Comparison of ENCODE assay signal across 8 cellular contexts in the genomic region with DNA sequence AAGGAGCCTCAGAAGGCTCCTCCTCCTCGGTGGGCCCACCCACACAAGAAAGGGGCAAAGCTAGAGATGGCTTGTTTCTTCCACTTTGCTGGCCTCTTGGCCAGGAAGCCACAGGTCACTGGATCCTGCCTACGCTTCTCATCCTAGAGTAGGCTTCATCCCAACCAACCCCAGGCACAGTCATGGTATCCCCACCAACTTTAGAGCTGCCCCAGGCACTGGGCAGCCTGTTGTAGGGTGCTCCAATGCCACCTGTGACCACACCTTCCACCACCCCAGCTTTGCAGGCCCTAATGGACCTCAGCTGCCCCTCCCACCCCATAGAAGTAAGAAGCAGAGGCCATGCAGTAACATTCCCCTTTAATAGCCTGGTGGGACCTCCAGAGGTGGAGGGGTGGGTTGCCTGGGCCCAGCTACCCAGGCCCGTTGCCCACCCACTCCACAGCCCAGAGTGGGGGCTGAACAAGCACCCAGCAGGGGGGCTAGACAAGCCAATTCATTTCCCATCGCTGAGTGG. TPM values are rescaled to one million over a fixed set of nuclear protein-coding genes. Genes with fewer than 3 reads are reported as not detected.
DNase-seq lines count a peak whose midpoint lies in the region; ATAC-seq, FAIRE-seq and TF ChIP-seq lines count a peak whose summit lies in the region.

No MANE protein-coding gene starts in this region.

- FAIRE-seq in H1 (lab: Jason Lieb, UNC): no peak

- H3K18ac ChIP-seq in H1 (ENCODE audit: extremely low read depth, low read length): peak overlapping the region; percentile 38

- H4K91ac ChIP-seq in H1 (replicated peaks; ENCODE audit: insufficient read length, low read length): peak overlapping the region; percentile 1

- 0 out of 2 replicates have a peak overlapping the region, but pooled peaks have one; percentile 56 for H2AFZ ChIP-seq in OCI-LY3 (ENCODE audit: low read depth, low read length)
- H2AFZ ChIP-seq in H1 (ENCODE audit: low read length): no peak overlapping the region

- WGBS in H1 (ENCODE audit: extremely low coverage in 1 of 2, insufficient coverage in 1 of 2, insufficient read length in 1 of 2, insufficient replicate concordance in 2 of 2, low coverage in 1 of 2, low lambda C conversion rate in 2 of 2, missing lambda C conversion rate in 1 of 2), 2 experiments: 82% methylated on average over 4 of the region's 4 CpGs; no CpG with 5 or more reads in 1 of the 2 experiments

- H3K27ac ChIP-seq in BLaER1 treated with 17β-estradiol and CSF1 and Interleukin-3, amounts not matched to agents 10 nM and 100 nM: peak overlapping the region; percentile 75 to 99 (median 97)
- H3K27ac ChIP-seq in OCI-LY3 (ENCODE audit: low read length): peak overlapping the region; percentile 82
- H3K27ac ChIP-seq in H1 (ENCODE audit: low read depth, low read length): peak overlapping the region; percentile 84

- TF ChIP-seq CTCF in OCI-LY3 (IDR thresholded peaks at IDR 0.05; ENCODE audit: low read depth, low read length) (no peak), H1 (IDR thresholded peaks at IDR 0.05; ENCODE audit: control extremely low read depth in 1 of 3, insufficient read depth in 1 of 3, low read depth in 1 of 3, low read length in 3 of 3) (no peak), neural crest cell (conservative IDR thresholded peaks at IDR 0.05) (no peak)

- H3K56ac ChIP-seq in H1 (replicated peaks; ENCODE audit: insufficient read length, low read depth, low read length): no peak overlapping the region

- peaks cover 48 to 74% (median 54%) of the 10 kb centered on the region in 10 experiments for H3K4me1 ChIP-seq in BLaER1 treated with 17β-estradiol and CSF1 and Interleukin-3, amounts not matched to agents 10 nM and 100 nM
- H3K4me1 ChIP-seq in OCI-LY3 (ENCODE audit: low read length) (peaks cover 32% of the 10 kb centered on the region), H1 (replicated peaks in 1 of 4; ENCODE audit: control insufficient read depth in 3 of 4, insufficient read depth in 4 of 4, low read length in 3 of 4) (peaks cover 0 to 31% (median 17%) of the 10 kb centered on the region in 4 experiments; a peak in 6 of 7 replicates)

- no peak overlapping the region for H2BK12ac ChIP-seq in H1 (ENCODE audit: low read depth, low read length)

- peaks cover 64% of the 10 kb centered on the region for H3K79me2 ChIP-seq in OCI-LY3 (ENCODE audit: low read length)
- peaks cover 7 to 19% of the 10 kb centered on the region in 2 experiments for H3K79me2 ChIP-seq in H1 (ENCODE audit: control insufficient read depth in 1 of 2, insufficient read depth in 2 of 2, low read length in 2 of 2)

- peak overlapping the region; percentile 13 for H4K5ac ChIP-seq in H1 (ENCODE audit: insufficient read length, low read depth, low read length)

- peak overlapping the region; percentile 87 for H4K8ac ChIP-seq in H1 (ENCODE audit: extremely low read depth, insufficient read depth, low read length)

- H3K4me1 Mint-ChIP-seq in neural crest cell: peaks cover 74% of the 10 kb centered on the region

- CTCF ChIA-PET in H1 (lab: Charles Lee; ENCODE audit: partially characterized antibody): interaction anchor here (0.8 to 4.6 kb wide), 5 partner anchors 10 to 36 kb away, joined by 3 to 33 read pairs (median 9); a partner anchor contains a TSS

- no peak overlapping the region for H2BK120ac ChIP-seq in H1 (replicated peaks; ENCODE audit: low read depth, low read length)

- H4K20me1 ChIP-seq in BLaER1 treated with 17β-estradiol and CSF1 and Interleukin-3, amounts not matched to agents 10 nM and 100 nM: peaks cover 12 to 62% (median 42%) of the 10 kb centered on the region in 11 experiments; a peak in 21 of 22 replicates
- H4K20me1 ChIP-seq in OCI-LY3 (ENCODE audit: insufficient read depth, low read length) (peaks cover 12% of the 10 kb centered on the region; the same call in 1 of the 2 replicates), H1 (replicated peaks in 1 of 2; ENCODE audit: control insufficient read depth in 1 of 2, insufficient read depth in 2 of 2, low read length in 2 of 2) (peaks cover 3 to 12% of the 10 kb centered on the region in 2 experiments)

- H2BK15ac ChIP-seq in H1 (ENCODE audit: low read length): 0 out of 2 replicates have a peak overlapping the region, but pooled peaks have one; percentile 16

- H2BK5ac ChIP-seq in H1 (ENCODE audit: low read depth, low read length): peak overlapping the region; percentile 89

- H3K36me3 Mint-ChIP-seq in neural crest cell (ENCODE audit: low read depth): peaks cover 37% of the 10 kb centered on the region

- no peak overlapping the region for H2AK5ac ChIP-seq in H1 (ENCODE audit: low read depth, low read length)

- peak overlapping the region; percentile 94 for H3K4me3 Mint-ChIP-seq in neural crest cell

- no peaks in the 10 kb centered on the region for H3K27me3 ChIP-seq in BLaER1 treated with 17β-estradiol and CSF1 and Interleukin-3, amounts not matched to agents 10 nM and 100 nM
- H3K27me3 ChIP-seq in OCI-LY3 (ENCODE audit: low read depth, low read length) (no peaks in the 10 kb centered on the region), H1 (replicated peaks in 1 of 4; ENCODE audit: control insufficient read depth in 3 of 4, extremely low read depth in 1 of 4, insufficient read depth in 3 of 4, low read length in 3 of 4) (no peaks in the 10 kb centered on the region)

- no peaks in the 10 kb centered on the region for H3K9me3 Mint-ChIP-seq in neural crest cell

- peaks cover 24% of the 10 kb centered on the region for H3K23me2 ChIP-seq in H1 (ENCODE audit: low read depth, low read length)

- H3K14ac ChIP-seq in H1 (ENCODE audit: insufficient read length): no peak overlapping the region

- no peak for TF ChIP-seq EP300 in H1 (IDR thresholded peaks at IDR 0.05; ENCODE audit: borderline replicate concordance in 1 of 2, low read depth in 2 of 2, low read length in 2 of 2)

- peak overlapping the region; percentile 59 for H3K27ac Mint-ChIP-seq in neural crest cell (ENCODE audit: unreplicated experiment)

- H3K36me3 ChIP-seq in BLaER1 treated with 17β-estradiol and CSF1 and Interleukin-3, amounts not matched to agents 10 nM and 100 nM: peaks cover 46 to 60% (median 54%) of the 10 kb centered on the region in 11 experiments
- peaks cover 39% of the 10 kb centered on the region for H3K36me3 ChIP-seq in OCI-LY3 (replicated peaks; ENCODE audit: low read depth, low read length)
- peaks cover 14 to 34% (median 25%) of the 10 kb centered on the region in 4 experiments for H3K36me3 ChIP-seq in H1 (ENCODE audit: control insufficient read depth in 2 of 4, insufficient read depth in 4 of 4, low read length in 3 of 4)

- peak overlapping the region; percentile 89 to 100 (median 98) for H3K4me2 ChIP-seq in BLaER1 treated with 17β-estradiol and CSF1 and Interleukin-3, amounts not matched to agents 10 nM and 100 nM
- H3K4me2 ChIP-seq in OCI-LY3 (ENCODE audit: low read length) (peak overlapping the region; percentile 85), H1 (ENCODE audit: insufficient read depth in 1 of 2, low read depth in 2 of 2, low read length in 2 of 2) (peak overlapping the region; percentile 70 to 76)

- no peak overlapping the region for H2BK20ac ChIP-seq in H1 (ENCODE audit: low read length)

- H3K79me1 ChIP-seq in H1 (ENCODE audit: low read depth, low read length): peaks cover 8% of the 10 kb centered on the region

- H3K23ac ChIP-seq in H1 (ENCODE audit: insufficient read length): no peak overlapping the region

- H3K27me3 Mint-ChIP-seq in neural crest cell (ENCODE audit: low read depth): peaks cover 31% of the 10 kb centered on the region

- H3K4ac ChIP-seq in H1 (replicated peaks; ENCODE audit: insufficient read length, low read depth, low read length): peak overlapping the region; percentile 65

- DNase-seq in H1 (ENCODE audit: low read depth in 1 of 2, low spot score in 2 of 2): no peak
- DNase-seq in neural crest cell (ENCODE audit: low read depth, low spot score): no peak
- no peak for DNase-seq in KBM-7
- no peak for DNase-seq in stimulated activated CD4-positive, alpha-beta T cell treated with anti-CD3 and anti-CD28 coated beads, Interleukin-2, amount 100 ng/mL, for 48 hours
- DNase-seq in HK-2 (ENCODE audit: unreplicated experiment): no peak

- TF ChIP-seq RAD21 in H1 (IDR thresholded peaks at IDR 0.05 in 1 of 2, conservative IDR thresholded peaks at IDR 0.05 in 1 of 2; ENCODE audit: low read depth in 2 of 2, low read length in 2 of 2): no peak

- in situ Hi-C loops in KBM-7 (cut with MboI; ENCODE audit: low pct_unique_long_range_greater_than_20kb, low sequenced_read_pairs): no loop called here

- no peak for ATAC-seq in HG03457 (IDR thresholded peaks at IDR 0.05; ENCODE audit: unreplicated experiment)

- H3K9me3 ChIP-seq in BLaER1 treated with 17β-estradiol and CSF1 and Interleukin-3, amounts not matched to agents 10 nM and 100 nM (replicated peaks in 1 of 11): no peaks in the 10 kb centered on the region
- no peaks in the 10 kb centered on the region for H3K9me3 ChIP-seq in OCI-LY3 (ENCODE audit: insufficient read depth, low read length)
- H3K9me3 ChIP-seq in H1 (ENCODE audit: insufficient read depth in 2 of 2, low read depth in 1 of 2, low read length in 1 of 2): no peaks in the 10 kb centered on the region

- POLR2A ChIA-PET in H1 (lab: Charles Lee; ENCODE audit: partially characterized antibody): interaction anchor here (0.8 to 13.8 kb wide), 15 partner anchors 9 to 204 kb away, joined by 3 to 650 read pairs (median 6); a partner anchor contains a TSS

- no peak; a peak in 1 of 3 replicates for TF ChIP-seq POLR2A in H1 (IDR thresholded peaks at IDR 0.05; ENCODE audit: control extremely low read depth in 1 of 2, low read depth in 2 of 2, low read length in 2 of 2)

- H3K9ac ChIP-seq in BLaER1 treated with 17β-estradiol and CSF1 and Interleukin-3, amounts not matched to agents 10 nM and 100 nM: peak overlapping the region; percentile 82 to 98 (median 94)
- H3K9ac ChIP-seq in OCI-LY3 (ENCODE audit: low read length): peak overlapping the region; percentile 80
- peak overlapping the region in 3 of 4 experiments; percentile 57 to 64 (median 58); a peak in 6 of 7 replicates for H3K9ac ChIP-seq in H1 (replicated peaks in 1 of 4; ENCODE audit: extremely low read depth in 1 of 4, low read depth in 3 of 4, low read length in 3 of 4)

- H3K4me3 ChIP-seq in BLaER1 treated with 17β-estradiol and CSF1 and Interleukin-3, amounts not matched to agents 10 nM and 100 nM: peak overlapping the region; percentile 61 to 96 (median 72)
- H3K4me3 ChIP-seq in OCI-LY3 (ENCODE audit: low read length): peak overlapping the region; percentile 84
- H3K4me3 ChIP-seq in H1 (ENCODE audit: extremely low read depth in 1 of 4, insufficient read depth in 2 of 4, low read depth in 3 of 4, low read length in 4 of 4): peak overlapping the region; percentile 28 to 70 (median 50); a peak in 7 of 8 replicates

RNA-seq across cellular contexts. Expression of a gene that starts 0.5 kb away (rescaled TPM):
- total RNA-seq in H1 (2021; fragmentation: NEBNext Ultra II Directional; extraction: Animal tissue kit (Norgen Biotek cat#: 25700)): 70.0 and 75.8 TPM in 2 replicates
- polyA plus RNA-seq in H1 (2011; rRNA removed): 115 and 132 TPM in 2 replicates
- 180 TPM for polyA plus RNA-seq in H1 (2011; cell fraction: cytosol; rRNA removed)
- 98.9 TPM for polyA plus RNA-seq in H1 (2011; cell fraction: nucleus; rRNA removed)
- polyA plus RNA-seq in H1 (2012, experiment 1 of 2): 105 to 150 TPM (median 138 TPM) in 4 replicates
- polyA plus RNA-seq in H1 (2012, experiment 2 of 2): 99.5 TPM
- polyA plus RNA-seq in H1 (2013, experiment 1 of 2): 83.2 TPM
- polyA plus RNA-seq in H1 (2013, experiment 2 of 2): 87.1 TPM
- polyA minus RNA-seq in H1 (2011; rRNA and poly(A)+ RNA removed): 83.8 and 85.2 TPM in 2 replicates
- polyA minus RNA-seq in H1 (2011; cell fraction: cytosol; rRNA and poly(A)+ RNA removed): 70.9 TPM
- polyA minus RNA-seq in H1 (2011; cell fraction: nucleus; rRNA and poly(A)+ RNA removed): 34.6 TPM
- 61.6 and 64.6 TPM in 2 replicates for total RNA-seq in neural crest cell

RNA-seq across cellular contexts. Expression of a gene that starts 3.0 kb away (rescaled TPM):
- 114 and 119 TPM in 2 replicates for total RNA-seq in H1 (2021; fragmentation: NEBNext Ultra II Directional; extraction: Animal tissue kit (Norgen Biotek cat#: 25700))
- polyA plus RNA-seq in H1 (2011; rRNA removed): 91.8 and 93.8 TPM in 2 replicates
- 82.4 TPM for polyA plus RNA-seq in H1 (2011; cell fraction: cytosol; rRNA removed)
- 91.5 TPM for polyA plus RNA-seq in H1 (2011; cell fraction: nucleus; rRNA removed)
- 95.9 to 118 TPM (median 107 TPM) in 4 replicates for polyA plus RNA-seq in H1 (2012, experiment 1 of 2)
- polyA plus RNA-seq in H1 (2012, experiment 2 of 2): 85.0 TPM
- polyA plus RNA-seq in H1 (2013, experiment 1 of 2): 86.6 TPM
- polyA plus RNA-seq in H1 (2013, experiment 2 of 2): 85.7 TPM
- polyA minus RNA-seq in H1 (2011; rRNA and poly(A)+ RNA removed): 67.7 and 82.2 TPM in 2 replicates
- polyA minus RNA-seq in H1 (2011; cell fraction: cytosol; rRNA and poly(A)+ RNA removed): 50.6 TPM
- 69.7 TPM for polyA minus RNA-seq in H1 (2011; cell fraction: nucleus; rRNA and poly(A)+ RNA removed)
- total RNA-seq in neural crest cell: 113 and 119 TPM in 2 replicates

RNA-seq across cellular contexts. Expression of a gene that starts 11.6 kb away (rescaled TPM):
- 1,398 and 1,433 TPM in 2 replicates for total RNA-seq in H1 (2021; fragmentation: NEBNext Ultra II Directional; extraction: Animal tissue kit (Norgen Biotek cat#: 25700))
- polyA plus RNA-seq in H1 (2011; rRNA removed): 1,442 and 2,243 TPM in 2 replicates
- polyA plus RNA-seq in H1 (2011; cell fraction: cytosol; rRNA removed): 1,009 TPM
- 3,768 TPM for polyA plus RNA-seq in H1 (2011; cell fraction: nucleus; rRNA removed)
- polyA plus RNA-seq in H1 (2012, experiment 1 of 2): 1,824 to 2,237 TPM (median 2,041 TPM) in 4 replicates
- 2,033 TPM for polyA plus RNA-seq in H1 (2012, experiment 2 of 2)
- 913 TPM for polyA plus RNA-seq in H1 (2013, experiment 1 of 2)
- 805 TPM for polyA plus RNA-seq in H1 (2013, experiment 2 of 2)
- polyA minus RNA-seq in H1 (2011; rRNA and poly(A)+ RNA removed): 3,393 and 4,202 TPM in 2 replicates
- polyA minus RNA-seq in H1 (2011; cell fraction: cytosol; rRNA and poly(A)+ RNA removed): 1,842 TPM
- 1,128 TPM for polyA minus RNA-seq in H1 (2011; cell fraction: nucleus; rRNA and poly(A)+ RNA removed)
- total RNA-seq in neural crest cell: 964 and 1,000 TPM in 2 replicates

RNA-seq across cellular contexts. Expression of a gene that starts 17.7 kb away (rescaled TPM):
- 15.2 and 15.5 TPM in 2 replicates for total RNA-seq in H1 (2021; fragmentation: NEBNext Ultra II Directional; extraction: Animal tissue kit (Norgen Biotek cat#: 25700))
- 25.0 and 38.0 TPM in 2 replicates for polyA plus RNA-seq in H1 (2011; rRNA removed)
- polyA plus RNA-seq in H1 (2011; cell fraction: cytosol; rRNA removed): 32.4 TPM
- 116 TPM for polyA plus RNA-seq in H1 (2011; cell fraction: nucleus; rRNA removed)
- 14.1 to 20.3 TPM (median 17.2 TPM) in 4 replicates for polyA plus RNA-seq in H1 (2012, experiment 1 of 2)
- polyA plus RNA-seq in H1 (2012, experiment 2 of 2): 11.9 TPM
- polyA plus RNA-seq in H1 (2013, experiment 1 of 2): 12.7 TPM
- 9.5 TPM for polyA plus RNA-seq in H1 (2013, experiment 2 of 2)
- polyA minus RNA-seq in H1 (2011; rRNA and poly(A)+ RNA removed): 10.4 and 16.7 TPM in 2 replicates
- 14.9 TPM for polyA minus RNA-seq in H1 (2011; cell fraction: cytosol; rRNA and poly(A)+ RNA removed)
- 23.9 TPM for polyA minus RNA-seq in H1 (2011; cell fraction: nucleus; rRNA and poly(A)+ RNA removed)
- total RNA-seq in neural crest cell: 40.5 and 43.3 TPM in 2 replicates

RNA-seq across cellular contexts. Expression of a gene that starts 35.8 kb away (rescaled TPM):
- 16.9 and 17.3 TPM in 2 replicates for total RNA-seq in H1 (2021; fragmentation: NEBNext Ultra II Directional; extraction: Animal tissue kit (Norgen Biotek cat#: 25700))
- 17.2 and 31.4 TPM in 2 replicates for polyA plus RNA-seq in H1 (2011; rRNA removed)
- polyA plus RNA-seq in H1 (2011; cell fraction: cytosol; rRNA removed): 10.8 TPM
- 18.7 TPM for polyA plus RNA-seq in H1 (2011; cell fraction: nucleus; rRNA removed)
- polyA plus RNA-seq in H1 (2012, experiment 1 of 2): 8.9 to 18.6 TPM (median 17.5 TPM) in 4 replicates
- 13.2 TPM for polyA plus RNA-seq in H1 (2012, experiment 2 of 2)
- 12.5 TPM for polyA plus RNA-seq in H1 (2013, experiment 1 of 2)
- polyA plus RNA-seq in H1 (2013, experiment 2 of 2): 13.1 TPM
- 5.0 and 5.1 TPM in 2 replicates for polyA minus RNA-seq in H1 (2011; rRNA and poly(A)+ RNA removed)
- polyA minus RNA-seq in H1 (2011; cell fraction: cytosol; rRNA and poly(A)+ RNA removed): 10.1 TPM
- 18.1 TPM for polyA minus RNA-seq in H1 (2011; cell fraction: nucleus; rRNA and poly(A)+ RNA removed)
- total RNA-seq in neural crest cell: 24.1 and 27.3 TPM in 2 replicates
